In genomic region chr4:149999485-150000074, GRCh38 we compare ENCODE assay signal across 9 cellular contexts.
DNase-seq lines count a peak whose midpoint lies in the region; ATAC-seq and TF ChIP-seq lines count a peak whose summit lies in the region.
"Had no signal": no experiment of that assay in that cellular context is flagged by ENCODE, and none has a peak within 500 bp of the region (broad histone marks: within the 10 kb centered on the region; RNA-seq: fewer than 3 reads in every experiment).

No MANE protein-coding gene starts in this region.

- H2AFZ ChIP-seq in KMS-11 (ENCODE audit: low read depth), result no peak overlapping the region
- H2AFZ ChIP-seq in neural progenitor cell (replicated peaks), result peak overlapping the region; percentile 15

- no peaks in the 10 kb centered on the region for H3K36me3 ChIP-seq in KMS-11 (ENCODE audit: insufficient read depth)
- no peaks in the 10 kb centered on the region for H3K36me3 ChIP-seq in neural progenitor cell

- peaks cover 5% of the 10 kb centered on the region for H3F3A ChIP-seq in neural progenitor cell (ENCODE audit: low read depth)

- peaks cover 19% of the 10 kb centered on the region for H3K4me1 Mint-ChIP-seq in neural progenitor cell
- H3K4me1 Mint-ChIP-seq: CD4-positive, CD25-positive, alpha-beta regulatory T cell had no signal

- H3K9me3 Mint-ChIP-seq in neural progenitor cell, result no peaks in the 10 kb centered on the region
- H3K9me3 Mint-ChIP-seq: CD4-positive, CD25-positive, alpha-beta regulatory T cell had no signal

- H4K20me1 ChIP-seq in KMS-11 (ENCODE audit: insufficient read depth), result no peaks in the 10 kb centered on the region
- H4K20me1 ChIP-seq in neural progenitor cell (ENCODE audit: low read depth), result no peaks in the 10 kb centered on the region

- H3K4me2 ChIP-seq in KMS-11, result no peak overlapping the region
- H3K4me2 ChIP-seq in neural progenitor cell, result no peak overlapping the region

- DNase-seq in NCI-H2029 (lab: John Stamatoyannopoulos, UW), result peak; percentile 13
- DNase-seq in NCI-H2029 treated with DMSO at 0.1 percent for 48 hours (lab: John Stamatoyannopoulos, UW), result no peak
- peak; percentile 9 for DNase-seq in SIG-M5 (lab: John Stamatoyannopoulos, UW)
- DNase-seq in fibroblast of mammary gland (ENCODE audit: low read depth), result peak; percentile 80
- peak; percentile 64 for DNase-seq in neural progenitor cell (ENCODE audit: low spot score)
- DNase-seq in stimulated activated CD4-positive, alpha-beta T cell treated with anti-CD3 and anti-CD28 coated beads, Interleukin-4, amount 100 ng/mL, for 1 hour, result no peak

- no peak overlapping the region for H3K9ac ChIP-seq in KMS-11
- H3K9ac ChIP-seq in neural progenitor cell, result no peak overlapping the region

- no peak overlapping the region for H3K27ac Mint-ChIP-seq in neural progenitor cell
- H3K27ac Mint-ChIP-seq: CD4-positive, CD25-positive, alpha-beta regulatory T cell had no signal

- H3K9me3 ChIP-seq in neural progenitor cell (ENCODE audit: low read depth), result no peaks in the 10 kb centered on the region

- peaks cover 66% of the 10 kb centered on the region for H3K4me1 ChIP-seq in KMS-11 (ENCODE audit: low read depth, poor library complexity, severe bottlenecking)
- peaks cover 12% of the 10 kb centered on the region for H3K4me1 ChIP-seq in neural progenitor cell

- H3K4me3 Mint-ChIP-seq in neural progenitor cell, result no peak overlapping the region

- H3K27me3 ChIP-seq in KMS-11 (ENCODE audit: insufficient read depth, low read depth) (no peaks in the 10 kb centered on the region), neural progenitor cell (no peaks in the 10 kb centered on the region)

- ATAC-seq in GM21381 (IDR thresholded peaks at IDR 0.05; ENCODE audit: unreplicated experiment), result no peak

- no peaks in the 10 kb centered on the region for H3K79me2 ChIP-seq in KMS-11 (ENCODE audit: insufficient read depth, low read depth)
- no peaks in the 10 kb centered on the region for H3K79me2 ChIP-seq in neural progenitor cell (ENCODE audit: low read depth)

- TF ChIP-seq CTCF in KMS-11 (conservative IDR thresholded peaks at IDR 0.05; ENCODE audit: low read depth, low read length) (peak; percentile 76), fibroblast of mammary gland (conservative IDR thresholded peaks at IDR 0.05; ENCODE audit: control insufficient read depth, insufficient read depth, low read depth, low read length) (peak; percentile 98), neural progenitor cell (IDR thresholded peaks at IDR 0.05) (peak; percentile 79)

- H3K27ac ChIP-seq in KMS-11 (no peak overlapping the region), neural progenitor cell (no peak overlapping the region)

- H3K4me3 ChIP-seq in KMS-11 (IDR thresholded peaks at IDR 0.05; ENCODE audit: insufficient read depth, low read depth, low read length) (no peak overlapping the region), fibroblast of mammary gland (ENCODE audit: control insufficient read depth, low read depth, low read length) (no peak overlapping the region), neural progenitor cell (no peak overlapping the region)

- H3K36me3 Mint-ChIP-seq in neural progenitor cell, result no peaks in the 10 kb centered on the region
- H3K36me3 Mint-ChIP-seq: CD4-positive, CD25-positive, alpha-beta regulatory T cell had no signal

- no peaks in the 10 kb centered on the region for H3K27me3 Mint-ChIP-seq in neural progenitor cell (ENCODE audit: insufficient read depth, low read depth)

Comparison
In these comparisons a context has a peak if more than half of its experiments do, and no peak if none do; other contexts are left out.
1. DNase-seq: peak in NCI-H2029 (single experiment), SIG-M5 (single experiment), fibroblast of mammary gland (single experiment) and neural progenitor cell (single experiment); none in NCI-H2029 treated with DMSO at 0.1 percent for 48 hours (single experiment) and stimulated activated CD4-positive, alpha-beta T cell treated with anti-CD3 and anti-CD28 coated beads, Interleukin-4, amount 100 ng/mL, for 1 hour (single experiment).
2. Peak in every context shown above with its lines, with median percentiles within 50 percentile points of each other: CTCF ChIP-seq.